In the genomic region with DNA sequence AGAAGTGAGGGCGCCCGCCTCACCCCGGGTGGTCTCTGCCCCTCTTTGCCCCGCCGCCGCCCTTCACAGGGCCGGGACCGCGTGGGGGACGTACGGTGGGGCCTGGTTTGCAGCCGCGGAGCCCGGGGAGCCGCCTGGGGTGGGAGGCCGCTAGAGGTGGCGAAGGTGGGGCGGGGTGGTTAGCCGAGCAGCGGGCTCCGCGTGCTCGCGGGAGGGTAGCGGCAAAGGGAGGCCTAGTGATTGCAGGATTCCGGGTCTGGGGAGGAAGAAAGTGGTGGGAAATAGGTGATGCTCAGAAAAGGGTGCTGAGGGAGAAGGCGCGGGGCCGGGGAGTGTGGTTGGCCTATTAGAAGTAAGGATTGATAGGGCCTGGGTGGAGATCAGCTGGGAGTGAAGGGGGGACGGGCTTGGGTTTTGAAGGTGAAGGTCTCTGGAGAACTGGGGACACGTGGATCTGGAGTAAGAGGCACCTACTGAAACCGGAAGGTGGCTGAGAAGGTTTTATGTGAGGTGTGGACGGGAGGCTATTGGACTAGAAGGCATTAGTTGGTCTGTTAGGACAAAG, we compare ENCODE assay signal across 8 cellular contexts.
DNase-seq lines count a peak whose midpoint lies in the region; ATAC-seq and TF ChIP-seq lines count a peak whose summit lies in the region.

No MANE protein-coding gene starts in this region.

- ATAC-seq in HG02870 (IDR thresholded peaks at IDR 0.05; ENCODE audit: unreplicated experiment) = peak; percentile 5

- H3K4me3 Mint-ChIP-seq in nephron progenitor cell = peak overlapping the region; percentile 98

- peak overlapping the region; percentile 76 for H3K4me3 ChIP-seq in epithelial cell of esophagus (ENCODE audit: low read length)
- H3K4me3 ChIP-seq in subcutaneous abdominal adipose tissue (ENCODE audit: low read depth in 1 of 5, low read length in 5 of 5) = peak overlapping the region; percentile 71 to 89 (median 84)

- no peaks in the 10 kb centered on the region for H3K9me3 Mint-ChIP-seq in nephron progenitor cell

- H3K4me1 Mint-ChIP-seq in nephron progenitor cell = peaks cover 46% of the 10 kb centered on the region

- H3K9me3 ChIP-seq in subcutaneous abdominal adipose tissue (ENCODE audit: control insufficient read depth in 5 of 5, low read length in 5 of 5) = no peaks in the 10 kb centered on the region

- peaks cover 2 to 26% (median 23%) of the 10 kb centered on the region in 5 donors for H3K4me1 ChIP-seq in subcutaneous abdominal adipose tissue (ENCODE audit: control insufficient read depth in 5 of 5, insufficient read depth in 5 of 5, low read length in 5 of 5)

- H3K27me3 Mint-ChIP-seq in nephron progenitor cell (ENCODE audit: low read depth, poor library complexity) = peaks cover 3% of the 10 kb centered on the region

- no peak for TF ChIP-seq CTCF in epithelial cell of esophagus (IDR thresholded peaks at IDR 0.05; ENCODE audit: insufficient read depth, low read depth, low read length, missing control alignments)
- no peak for TF ChIP-seq CTCF in nephron progenitor cell (IDR thresholded peaks at IDR 0.05)

- no peaks in the 10 kb centered on the region for H3K36me3 ChIP-seq in subcutaneous abdominal adipose tissue (ENCODE audit: control insufficient read depth in 5 of 5, insufficient read depth in 5 of 5, low read length in 5 of 5)

- peak overlapping the region; percentile 92 for H3K27ac Mint-ChIP-seq in nephron progenitor cell

- DNase-seq in NCI-H1436 (lab: John Stamatoyannopoulos, UW) (peak; percentile 24), NCI-H1436 treated with DMSO at 0.1 percent for 48 hours (lab: John Stamatoyannopoulos, UW) (no peak), NCI-H2196 treated with DMSO at 0.1 percent for 48 hours (lab: John Stamatoyannopoulos, UW; ENCODE audit: unreplicated experiment) (peak; percentile 10), epithelial cell of esophagus (ENCODE audit: low read depth) (peak; percentile 45), nephron progenitor cell (peak; percentile 65)
- DNase-seq in activated CD8-positive, alpha-beta memory T cell treated with anti-CD3 and anti-CD28 coated beads for 48 hours (ENCODE audit: low read depth in 2 of 3, low spot score in 2 of 3) = peak; percentile 29 to 40 (median 30)

- no peaks in the 10 kb centered on the region for H3K27me3 ChIP-seq in subcutaneous abdominal adipose tissue (ENCODE audit: control insufficient read depth in 5 of 5, insufficient read depth in 4 of 5, low read length in 5 of 5)

- peaks cover 23% of the 10 kb centered on the region for H3K36me3 Mint-ChIP-seq in nephron progenitor cell (ENCODE audit: low read depth)

- H3K9ac ChIP-seq in subcutaneous abdominal adipose tissue (ENCODE audit: low read length in 5 of 5) = peak overlapping the region; percentile 74 to 88 (median 78)

- peak overlapping the region; percentile 71 for H3K27ac ChIP-seq in subcutaneous abdominal adipose tissue (ENCODE audit: low read depth, low read length)
